ENCODE assay signal across 8 cellular contexts in the genomic region with DNA sequence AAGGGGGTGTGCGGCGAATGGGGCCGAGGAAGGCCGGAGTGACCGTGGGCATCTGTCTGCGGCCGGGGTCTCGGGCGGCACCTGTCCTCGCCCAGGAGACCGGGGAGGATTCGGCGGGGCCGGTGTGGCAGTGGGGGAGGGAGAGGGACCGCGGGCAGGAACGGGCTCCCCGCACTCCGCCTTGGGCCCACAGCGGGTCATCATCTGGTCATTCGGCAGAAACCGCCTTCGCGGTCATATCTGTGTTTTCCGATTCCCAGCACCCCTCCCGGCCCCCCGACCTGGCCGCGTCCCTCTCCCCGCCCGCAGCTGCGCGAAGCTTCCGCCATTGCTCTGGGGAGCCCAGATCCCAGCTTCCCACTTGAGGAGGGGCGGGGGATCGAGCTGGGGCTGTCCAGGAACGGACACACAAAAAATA. TPM values are rescaled to one million over a fixed set of nuclear protein-coding genes. Genes with fewer than 3 reads are reported as not detected.
DNase-seq lines count a peak whose midpoint lies in the region; ATAC-seq, FAIRE-seq and TF ChIP-seq lines count a peak whose summit lies in the region.

No MANE protein-coding gene starts in this region.

- ATAC-seq in left ventricle myocardium superior (peak; percentile 74), pancreas (peak; percentile 54 to 66 (median 60)), GM19463 (IDR thresholded peaks at IDR 0.05; ENCODE audit: unreplicated experiment) (no peak), GM21381 (IDR thresholded peaks at IDR 0.05; ENCODE audit: unreplicated experiment) (no peak)

- no peak for TF ChIP-seq CTCF in pancreas (IDR thresholded peaks at IDR 0.05)

- DNase-seq in DMS53 treated with DMSO at 0.1 percent for 48 hours (lab: John Stamatoyannopoulos, UW; ENCODE audit: unreplicated experiment) (peak; percentile 44), M059J (ENCODE audit: low read depth) (peak; percentile 19), left ventricle myocardium superior (peak; percentile 81), pancreas (peak; percentile 52 to 79 (median 67)), GM19240 (ENCODE audit: insufficient read length, low spot score) (no peak)

- no peaks in the 10 kb centered on the region for H3K9me3 ChIP-seq in pancreas

- H3K27me3 ChIP-seq in pancreas: no peaks in the 10 kb centered on the region

- peaks cover 0 to 16% (median 13%) of the 10 kb centered on the region in 3 donors for H3K4me1 ChIP-seq in pancreas

- H3K4me3 ChIP-seq in pancreas: peak overlapping the region; percentile 57 to 69 (median 61)

- H3K36me3 ChIP-seq in pancreas: no peaks in the 10 kb centered on the region

- intact Hi-C loops in left ventricle myocardium superior (cut with micrococcal nuclease): loop anchor here (10.0 kb wide), 1 partner anchor 52 kb away; no protein-coding TSS in a partner anchor
- intact Hi-C loops in pancreas (cut with DNase I): loop anchor here in 1 of 3 donors (10.0 kb wide), 1 partner anchor 52 kb away; no protein-coding TSS in a partner anchor

- WGBS in adipose tissue, 3 donors: 0 to 1% (median 1%) methylated on average over 32 to 37 of the region's 37 CpGs
- WGBS in pancreas, 2 donors: 1% methylated on average over 36 to 37 of the region's 37 CpGs

- no peak for FAIRE-seq in pancreas (lab: Jason Lieb, UNC)

- H3K27ac ChIP-seq in adipose tissue (ENCODE audit: low read depth, low read length): peak overlapping the region; percentile 51
- H3K27ac ChIP-seq in pancreas: peak overlapping the region; percentile 84 to 93 (median 90)

RNA-seq across cellular contexts. Expression of gene CBX6, which starts 0.8 kb away (rescaled TPM):
- 12.2 and 18.4 TPM in 2 replicates for total RNA-seq in M059J (2014; rRNA removed; shearing (Covaris generic))
- polyA plus RNA-seq in adipose tissue (10 to 100 TPM in 2 of 3 donors, 1 to 10 TPM in 1; 9.6 to 26.3 (median 14.9) TPM), pancreas (10 to 100 TPM; 23.1 to 29.0 TPM)
- total RNA-seq in left ventricle myocardium superior (37.1 TPM), pancreas (10 to 100 TPM; 22.5 to 44.6 (median 29.2) TPM)

RNA-seq across cellular contexts. Expression of gene NPTXR, which starts 29.0 kb away (rescaled TPM):
- total RNA-seq in M059J (2014; rRNA removed; shearing (Covaris generic)): 0.76 and 1.9 TPM in 2 replicates
- 1 to 10 TPM; 2.7 to 3.6 (median 2.7) TPM for polyA plus RNA-seq in adipose tissue
- 23.4 TPM for total RNA-seq in left ventricle myocardium superior
- total RNA-seq in pancreas: 10 to 100 TPM in 1 of 6 donors, 1 to 10 TPM in 5; 4.2 to 11.0 (median 6.0) TPM
- 1 to 10 TPM; 3.0 to 5.0 TPM for polyA plus RNA-seq in pancreas

Comparison
In these comparisons a context has a peak if more than half of its experiments do, and no peak if none do; other contexts are left out.
1. ATAC-seq: peak in left ventricle myocardium superior (single experiment) and pancreas (4 of 4); none in GM19463 (single experiment) and GM21381 (single experiment).